18 cellular contexts compared by ENCODE assay signal in genomic region chr10:70601775-70602174, GRCh38. TPM values are rescaled to one million over a fixed set of nuclear protein-coding genes. Genes with fewer than 3 reads are reported as not detected.
DNase-seq lines count a peak whose midpoint lies in the region; ATAC-seq, FAIRE-seq and TF ChIP-seq lines count a peak whose summit lies in the region.
"Had no signal": no experiment of that assay in that cellular context is flagged by ENCODE, and none has a peak within 500 bp of the region (broad histone marks: within the 10 kb centered on the region; RNA-seq: fewer than 3 reads in every experiment).

No MANE protein-coding gene starts in this region.

- no peaks in the 10 kb centered on the region for H3K9me3 Mint-ChIP-seq in activated CD4-positive, alpha-beta T cell treated with anti-CD3 and anti-CD28 coated beads, Interleukin-2, amount 10 ng/mL, durations not matched to agents 24 days and 14 days
- no peaks in the 10 kb centered on the region for H3K9me3 Mint-ChIP-seq in activated naive CD8-positive, alpha-beta T cell treated with anti-CD3 and anti-CD28 coated beads, Interleukin-2, amount 10 ng/mL, durations not matched to agents 7 days and 5 days

- no peak for FAIRE-seq in GM12891 (lab: Jason Lieb, UNC)
- FAIRE-seq: kidney, TTC549 had no signal

- peaks cover 0 to 48% (median 0%) of the 10 kb centered on the region in 6 donors for H3K4me1 ChIP-seq in spleen
- H3K4me1 ChIP-seq: right lobe of liver, tibial artery had no signal

- DNase-seq in activated CD4-positive, alpha-beta T cell treated with anti-CD3 and anti-CD28 coated beads, Interleukin-2, amount 10 ng/mL, durations not matched to agents 24 days and 14 days = peak; percentile 66
- no peak for DNase-seq in activated CD4-positive, alpha-beta T cell treated with anti-CD3 and anti-CD28 coated beads for 1 hour
- no peak for DNase-seq in activated naive CD8-positive, alpha-beta T cell treated with anti-CD3 and anti-CD28 coated beads, Interleukin-2, amount 10 ng/mL, durations not matched to agents 7 days and 5 days
- DNase-seq in spleen (no peak), GM12891 (ENCODE audit: insufficient read length, low spot score) (no peak)
- DNase-seq: central memory CD4-positive, alpha-beta T cell; kidney; NCI-H2029; NCI-H524 treated with DMSO at 0.1 percent for 48 hours; right lobe of liver; tibial artery had no signal

- WGBS in spleen, 5 donors = 61 to 79% (median 76%) methylated on average over 3 to 4 of the region's 4 CpGs

- peaks cover 38% of the 10 kb centered on the region for H3K36me3 Mint-ChIP-seq in activated CD4-positive, alpha-beta T cell treated with anti-CD3 and anti-CD28 coated beads, Interleukin-2, amount 10 ng/mL, durations not matched to agents 24 days and 14 days (ENCODE audit: low read depth)
- H3K36me3 Mint-ChIP-seq in activated naive CD8-positive, alpha-beta T cell treated with anti-CD3 and anti-CD28 coated beads, Interleukin-2, amount 10 ng/mL, durations not matched to agents 7 days and 5 days = peaks cover 34% of the 10 kb centered on the region

- peaks cover 35% of the 10 kb centered on the region for H3K4me1 Mint-ChIP-seq in activated CD4-positive, alpha-beta T cell treated with anti-CD3 and anti-CD28 coated beads, Interleukin-2, amount 10 ng/mL, durations not matched to agents 24 days and 14 days
- H3K4me1 Mint-ChIP-seq in activated naive CD8-positive, alpha-beta T cell treated with anti-CD3 and anti-CD28 coated beads, Interleukin-2, amount 10 ng/mL, durations not matched to agents 7 days and 5 days = peaks cover 41% of the 10 kb centered on the region

- H3K27ac Mint-ChIP-seq in activated CD4-positive, alpha-beta T cell treated with anti-CD3 and anti-CD28 coated beads, Interleukin-2, amount 10 ng/mL, durations not matched to agents 24 days and 14 days = peak overlapping the region; percentile 88
- H3K27ac Mint-ChIP-seq in activated naive CD8-positive, alpha-beta T cell treated with anti-CD3 and anti-CD28 coated beads, Interleukin-2, amount 10 ng/mL, durations not matched to agents 7 days and 5 days = peak overlapping the region; percentile 100

- H3K36me3 ChIP-seq in KOPT-K1 (ENCODE audit: insufficient read depth, low read length) (no peaks in the 10 kb centered on the region), spleen (peaks cover 0 to 39% (median 0%) of the 10 kb centered on the region in 6 donors)
- H3K36me3 ChIP-seq: right lobe of liver, tibial artery had no signal

- POLR2A ChIA-PET in activated naive CD8-positive, alpha-beta T cell treated with anti-CD3 and anti-CD28 coated beads, Interleukin-2, amount 10 ng/mL, durations not matched to agents 7 days and 5 days (lab: Charles Lee) = interaction anchor here (0.5 to 3.0 kb wide), 13 partner anchors 9 to 686 kb away, joined by 3 to 33 read pairs (median 6); no protein-coding TSS in a partner anchor

- no peak for TF ChIP-seq CTCF in spleen (IDR thresholded peaks at IDR 0.05 in 8 of 11, conservative IDR thresholded peaks at IDR 0.05 in 3 of 11)

- no peak for ATAC-seq in activated naive CD8-positive, alpha-beta T cell treated with anti-CD3 and anti-CD28 coated beads, Interleukin-2, amount 10 ng/mL, durations not matched to agents 7 days and 5 days (ENCODE audit: low read depth)
- ATAC-seq in HG02642 (IDR thresholded peaks at IDR 0.05; ENCODE audit: poor library complexity, unreplicated experiment) (no peak), HG02588 (IDR thresholded peaks at IDR 0.05; ENCODE audit: unreplicated experiment) (no peak)

- no peak for TF ChIP-seq POLR2A in spleen (IDR thresholded peaks at IDR 0.05)
- no peak for TF ChIP-seq POLR2A in GM12891 (IDR thresholded peaks at IDR 0.05; ENCODE audit: low read depth, low read length)

- no peaks in the 10 kb centered on the region for H3K9me3 ChIP-seq in KOPT-K1 (ENCODE audit: insufficient read depth, low read length, poor library complexity, severe bottlenecking)
- H3K9me3 ChIP-seq in spleen = no peaks in the 10 kb centered on the region
- H3K9me3 ChIP-seq: right lobe of liver, tibial artery had no signal

- H3K4me3 Mint-ChIP-seq in activated CD4-positive, alpha-beta T cell treated with anti-CD3 and anti-CD28 coated beads, Interleukin-2, amount 10 ng/mL, durations not matched to agents 24 days and 14 days = peak overlapping the region; percentile 85
- H3K4me3 Mint-ChIP-seq in activated naive CD8-positive, alpha-beta T cell treated with anti-CD3 and anti-CD28 coated beads, Interleukin-2, amount 10 ng/mL, durations not matched to agents 7 days and 5 days = peak overlapping the region; percentile 99

- peak overlapping the region in 7 of 8 donors; percentile 27 to 68 (median 39) for H3K4me3 ChIP-seq in spleen
- H3K4me3 ChIP-seq: hepatocyte, tibial artery had no signal

- H3K27ac ChIP-seq in KOPT-K1 (ENCODE audit: low read depth, low read length, poor library complexity, severe bottlenecking) (peak overlapping the region; percentile 45), spleen (peak overlapping the region in 7 of 8 donors; percentile 43 to 89 (median 66))
- H3K27ac ChIP-seq: hepatocyte, right lobe of liver, tibial artery had no signal

- intact Hi-C loops in activated CD4-positive, alpha-beta T cell treated with anti-CD3 and anti-CD28 coated beads, Interleukin-2, amount 10 ng/mL, durations not matched to agents 24 days and 14 days (cut with micrococcal nuclease) = loop anchor here (1.0 to 5.0 kb wide), 4 partner anchors 13 to 44 kb away; no protein-coding TSS in a partner anchor
- intact Hi-C loops in spleen (cut with DNase I; ENCODE audit: low total_unique reads) = no loop called here

- no peaks in the 10 kb centered on the region for H3K27me3 ChIP-seq in spleen (replicated peaks in 1 of 7)
- H3K27me3 ChIP-seq: hepatocyte, right lobe of liver, tibial artery had no signal

- no peaks in the 10 kb centered on the region for H3K27me3 Mint-ChIP-seq in activated CD4-positive, alpha-beta T cell treated with anti-CD3 and anti-CD28 coated beads, Interleukin-2, amount 10 ng/mL, durations not matched to agents 24 days and 14 days
- H3K27me3 Mint-ChIP-seq in activated naive CD8-positive, alpha-beta T cell treated with anti-CD3 and anti-CD28 coated beads, Interleukin-2, amount 10 ng/mL, durations not matched to agents 7 days and 5 days = no peaks in the 10 kb centered on the region

TF ChIP-seq in GM12891, 5 proteins besides CTCF, POLR2A, EP300 and RAD21:
- no peak for TF ChIP-seq PAX5 (IDR thresholded peaks at IDR 0.05; ENCODE audit: insufficient read depth, low read length, severe bottlenecking)
- TF ChIP-seq SPI1 (IDR thresholded peaks at IDR 0.05; ENCODE audit: low read depth, low read length) = no peak
- TF ChIP-seq POU2F2 (IDR thresholded peaks at IDR 0.05; ENCODE audit: low read depth, low read length) = no peak
- TF ChIP-seq POLR2AphosphoS5 (IDR thresholded peaks at IDR 0.05; ENCODE audit: low read depth, low read length) = no peak
- no peak for TF ChIP-seq TAF1 (IDR thresholded peaks at IDR 0.05; ENCODE audit: low read depth, low read length)

RNA-seq across cellular contexts. Expression of gene PRF1, which starts 0.8 kb away (rescaled TPM):
- total RNA-seq in activated CD4-positive, alpha-beta T cell treated with anti-CD3 and anti-CD28 coated beads, Interleukin-2, amount 10 ng/mL, durations not matched to agents 24 days and 14 days = 76.5 and 79.9 TPM in 2 replicates
- total RNA-seq in activated naive CD8-positive, alpha-beta T cell treated with anti-CD3 and anti-CD28 coated beads, Interleukin-2, amount 10 ng/mL, durations not matched to agents 7 days and 5 days = 100 to 1,000 TPM; 165 to 170 TPM
- 10 to 100 TPM; 41.5 to 79.6 (median 56.8) TPM for total RNA-seq in spleen
- polyA plus RNA-seq in spleen = 10 to 100 TPM in 1 of 3 donors, 1 to 10 TPM in 2; 6.6 to 11.3 (median 7.0) TPM
- polyA plus RNA-seq in GM12891 (2012; ENCODE audit: low read depth, missing spikeins) = 13.2 TPM
- total RNA-seq: A172, Daoy, hepatocyte had no signal
- polyA plus RNA-seq: hepatocyte had no signal
